In genomic region chr1:230327892-230328284, GRCh38 we compare ENCODE assay signal across 12 cellular contexts.
A peak's percentile ranks its signal among the peaks of the same experiment; 100 is the strongest.
DNase-seq lines count a peak whose midpoint lies in the region.
"Had no signal": no experiment of that assay in that cellular context is flagged by ENCODE, and none has a peak within 500 bp of the region (broad histone marks: within the 10 kb centered on the region; RNA-seq: fewer than 3 reads in every experiment).

No MANE protein-coding gene starts in this region.

- DNase-seq in activated CD4-positive, alpha-beta T cell treated with anti-CD3 and anti-CD28 coated beads for 24 hours (ENCODE audit: low read depth in 2 of 2), result peak; percentile 16 to 24
- no peak for DNase-seq in activated CD4-positive, alpha-beta T cell treated with anti-CD3 and anti-CD28 coated beads, Interleukin-2, amount 50 U/mL, for 1 hour
- DNase-seq in HT1080 (ENCODE audit: low read depth) (peak; percentile 79), amniotic epithelial cell (ENCODE audit: low read depth) (peak; percentile 21), dedifferentiated amniotic fluid mesenchymal stem cell (ENCODE audit: extremely low spot score) (no peak), GDM1 (lab: John Stamatoyannopoulos, UW) (no peak), NCI-H2227 (lab: John Stamatoyannopoulos, UW; ENCODE audit: unreplicated experiment) (no peak)
- peak; percentile 27 for DNase-seq in stimulated activated CD4-positive, alpha-beta T cell treated with anti-CD3 and anti-CD28 coated beads, Interleukin-4, amount 100 ng/mL, for 1 hour
- DNase-seq: activated gamma-delta T cell, islet precursor cell, NCI-H146, SHP77 had no signal

Comparison
In these comparisons a context has a peak if more than half of its experiments do, and no peak if none do; other contexts are left out.
1. DNase-seq: peak in activated CD4-positive, alpha-beta T cell treated with anti-CD3 and anti-CD28 coated beads for 24 hours (2 of 2), HT1080 (single experiment), amniotic epithelial cell (single experiment) and stimulated activated CD4-positive, alpha-beta T cell treated with anti-CD3 and anti-CD28 coated beads, Interleukin-4, amount 100 ng/mL, for 1 hour (single experiment); none in activated CD4-positive, alpha-beta T cell treated with anti-CD3 and anti-CD28 coated beads, Interleukin-2, amount 50 U/mL, for 1 hour (single experiment), dedifferentiated amniotic fluid mesenchymal stem cell (single experiment), GDM1 (single experiment) and NCI-H2227 (single experiment).